Comparison of ENCODE assay signal across 1 cellular context in the genomic region with DNA sequence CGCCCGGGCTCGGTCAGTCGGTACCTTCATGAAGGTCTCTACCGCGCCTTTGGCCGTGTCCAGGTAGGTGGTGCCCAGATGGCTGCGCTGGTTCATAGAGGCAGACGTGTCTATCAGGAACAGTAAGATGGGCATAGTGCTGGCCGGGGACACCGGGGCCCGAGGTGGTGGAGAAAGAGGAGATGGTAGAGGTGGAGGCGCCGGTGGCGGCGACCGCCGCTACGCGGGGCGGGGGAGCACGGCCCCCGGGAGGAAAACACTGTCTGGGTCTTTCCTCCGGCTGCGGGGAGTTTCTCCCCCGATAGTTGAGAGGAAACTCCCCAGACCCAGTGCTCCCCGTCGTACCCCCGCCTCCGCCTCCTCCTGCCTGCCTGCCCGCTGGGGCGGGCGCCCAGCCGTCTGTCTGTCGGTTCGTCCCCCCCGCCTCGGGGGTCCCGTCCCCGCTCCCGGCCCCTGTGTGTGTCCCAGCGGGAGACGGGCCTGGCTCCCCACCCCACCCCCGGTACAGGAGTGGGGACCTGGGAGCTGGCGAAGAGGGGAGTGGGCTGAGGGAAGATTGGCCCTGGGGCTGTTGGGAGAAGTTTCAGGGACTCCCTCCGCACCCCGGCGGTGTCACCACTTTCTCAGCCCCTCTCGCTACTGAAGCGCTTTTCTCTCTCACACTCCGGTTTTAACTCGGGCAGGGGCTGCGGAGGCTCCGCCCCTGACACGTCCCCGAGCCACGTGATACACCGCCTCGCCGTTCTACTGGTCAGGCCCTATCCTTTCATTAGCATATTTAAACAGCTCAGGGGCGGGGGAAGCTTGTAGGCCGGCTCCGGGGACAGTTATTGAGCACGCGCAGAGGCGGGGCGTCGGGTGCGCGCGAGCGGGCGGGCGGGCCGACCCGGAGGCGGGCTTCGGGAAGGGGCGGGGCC.
A peak's percentile ranks its signal among the peaks of the same experiment; 100 is the strongest.
TF ChIP-seq lines count a peak whose summit lies in the region.

A gene with protein sequence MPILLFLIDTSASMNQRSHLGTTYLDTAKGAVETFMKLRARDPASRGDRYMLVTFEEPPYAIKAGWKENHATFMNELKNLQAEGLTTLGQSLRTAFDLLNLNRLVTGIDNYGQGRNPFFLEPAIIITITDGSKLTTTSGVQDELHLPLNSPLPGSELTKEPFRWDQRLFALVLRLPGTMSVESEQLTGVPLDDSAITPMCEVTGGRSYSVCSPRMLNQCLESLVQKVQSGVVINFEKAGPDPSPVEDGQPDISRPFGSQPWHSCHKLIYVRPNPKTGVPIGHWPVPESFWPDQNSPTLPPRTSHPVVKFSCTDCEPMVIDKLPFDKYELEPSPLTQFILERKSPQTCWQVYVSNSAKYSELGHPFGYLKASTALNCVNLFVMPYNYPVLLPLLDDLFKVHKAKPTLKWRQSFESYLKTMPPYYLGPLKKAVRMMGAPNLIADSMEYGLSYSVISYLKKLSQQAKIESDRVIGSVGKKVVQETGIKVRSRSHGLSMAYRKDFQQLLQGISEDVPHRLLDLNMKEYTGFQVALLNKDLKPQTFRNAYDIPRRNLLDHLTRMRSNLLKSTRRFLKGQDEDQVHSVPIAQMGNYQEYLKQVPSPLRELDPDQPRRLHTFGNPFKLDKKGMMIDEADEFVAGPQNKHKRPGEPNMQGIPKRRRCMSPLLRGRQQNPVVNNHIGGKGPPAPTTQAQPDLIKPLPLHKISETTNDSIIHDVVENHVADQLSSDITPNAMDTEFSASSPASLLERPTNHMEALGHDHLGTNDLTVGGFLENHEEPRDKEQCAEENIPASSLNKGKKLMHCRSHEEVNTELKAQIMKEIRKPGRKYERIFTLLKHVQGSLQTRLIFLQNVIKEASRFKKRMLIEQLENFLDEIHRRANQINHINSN (minus strand): TSS at position 646 of the 917 bp plus-strand sequence. CDS start 511 bp downstream, at position 135.

TF ChIP-seq in HepG2, 621 proteins besides CTCF, POLR2A, EP300 and RAD21 (continued from another document and continues in another):
- TF ChIP-seq HDAC1 (CRISPR knock-in tag; IDR thresholded peaks at IDR 0.05) (peak; percentile 47), ZKSCAN8 (CRISPR knock-in tag; IDR thresholded peaks at IDR 0.05; ENCODE audit: borderline replicate concordance) (no peak), SMC3 (IDR thresholded peaks at IDR 0.05; ENCODE audit: low read length) (peak; percentile 7; the same call in 1 of the 2 replicates), ZNF333 (CRISPR knock-in tag; IDR thresholded peaks at IDR 0.05; ENCODE audit: borderline replicate concordance) (0 out of 2 replicates have a peak, but pooled peaks have one; percentile 52), ZNF790 (CRISPR knock-in tag; IDR thresholded peaks at IDR 0.05; ENCODE audit: borderline replicate concordance) (no peak), TBL1XR1 (IDR thresholded peaks at IDR 0.05; ENCODE audit: borderline replicate concordance, low read length, partially characterized antibody) (peak; percentile 63), ERF (CRISPR knock-in tag; IDR thresholded peaks at IDR 0.05) (peak; percentile 69; the same call in 1 of the 2 replicates), SPEN (CRISPR knock-in tag; IDR thresholded peaks at IDR 0.05; ENCODE audit: low read depth) (peak; percentile 22; the same call in 1 of the 2 replicates), ISL2 (CRISPR knock-in tag; IDR thresholded peaks at IDR 0.05) (peak; percentile 59), DMAP1 (CRISPR knock-in tag; IDR thresholded peaks at IDR 0.05) (peak; percentile 2; the same call in 1 of the 2 replicates), POLR2AphosphoS5 (IDR thresholded peaks at IDR 0.05; ENCODE audit: low read depth, low read length) (peak; percentile 99), ZSCAN25 (CRISPR knock-in tag; IDR thresholded peaks at IDR 0.05) (0 out of 2 replicates have a peak, but pooled peaks have one; percentile 28), ZNF263 (CRISPR knock-in tag; IDR thresholded peaks at IDR 0.05) (0 out of 2 replicates have a peak, but pooled peaks have one; percentile 34), AGO1 (IDR thresholded peaks at IDR 0.05; ENCODE audit: low read depth, low read length, poor library complexity, severe bottlenecking) (no peak), ZNF260 (CRISPR knock-in tag; IDR thresholded peaks at IDR 0.05; ENCODE audit: borderline replicate concordance, low read depth) (no peak), FOSL2 (CRISPR knock-in tag; IDR thresholded peaks at IDR 0.05) (peak; percentile 48; the same call in 1 of the 2 replicates), SNAI1 (CRISPR knock-in tag; IDR thresholded peaks at IDR 0.05; ENCODE audit: borderline replicate concordance) (peak; percentile 34; the same call in 1 of the 2 replicates), PHF8 (CRISPR knock-in tag; IDR thresholded peaks at IDR 0.05) (peak; percentile 62), CENPT (CRISPR knock-in tag; IDR thresholded peaks at IDR 0.05; ENCODE audit: low read depth) (no peak), ZBTB7A (CRISPR knock-in tag; IDR thresholded peaks at IDR 0.05) (no peak), FOXA1 (IDR thresholded peaks at IDR 0.05) (no peak), FOXA1 (CRISPR knock-in tag; IDR thresholded peaks at IDR 0.05) (peak; percentile 39), HDAC6 (IDR thresholded peaks at IDR 0.05; ENCODE audit: low read depth, low read length) (0 out of 2 replicates have a peak, but pooled peaks have one; percentile 79), NKX3-1 (CRISPR knock-in tag; IDR thresholded peaks at IDR 0.05) (peak; percentile 66), ZNF12 (CRISPR knock-in tag; IDR thresholded peaks at IDR 0.05) (peak; percentile 28; the same call in 1 of the 2 replicates), ZNF749 (CRISPR knock-in tag; IDR thresholded peaks at IDR 0.05; ENCODE audit: borderline replicate concordance) (no peak), PPARG (CRISPR knock-in tag; conservative IDR thresholded peaks at IDR 0.05) (peak; percentile 64), PHF20 (CRISPR knock-in tag; IDR thresholded peaks at IDR 0.05) (no peak), MAZ (IDR thresholded peaks at IDR 0.05; ENCODE audit: borderline replicate concordance, low read depth, low read length) (peak; percentile 10; the same call in 1 of the 2 replicates), MAZ (CRISPR knock-in tag; IDR thresholded peaks at IDR 0.05; ENCODE audit: low read depth) (peak; percentile 59; the same call in 1 of the 2 replicates), TBX2 (CRISPR knock-in tag; IDR thresholded peaks at IDR 0.05; ENCODE audit: borderline replicate concordance) (peak; percentile 77), ZNF556 (CRISPR knock-in tag; IDR thresholded peaks at IDR 0.05; ENCODE audit: borderline replicate concordance) (peak; percentile 38; the same call in 1 of the 2 replicates), U2AF1 (optimal IDR thresholded peaks at IDR 0.05; ENCODE audit: low read depth, low read length) (no peak), NRL (CRISPR knock-in tag; IDR thresholded peaks at IDR 0.05; ENCODE audit: borderline replicate concordance) (peak; percentile 24; the same call in 1 of the 2 replicates), BORCS8-MEF2B (CRISPR knock-in tag; IDR thresholded peaks at IDR 0.05) (peak; percentile 58), SRSF1 (optimal IDR thresholded peaks at IDR 0.05; ENCODE audit: low read depth, low read length) (peak; percentile 70), ZNF768 (CRISPR knock-in tag; IDR thresholded peaks at IDR 0.05) (peak; percentile 58), ZNF17 (CRISPR knock-in tag; IDR thresholded peaks at IDR 0.05) (no peak), RELA (CRISPR knock-in tag; IDR thresholded peaks at IDR 0.05) (no peak), ONECUT2 (CRISPR knock-in tag; IDR thresholded peaks at IDR 0.05) (no peak), ASH2L (IDR thresholded peaks at IDR 0.05; ENCODE audit: insufficient read length, low read depth, low read length) (peak; percentile 4), AHR (CRISPR knock-in tag; IDR thresholded peaks at IDR 0.05) (no peak)
- TF ChIP-seq, protein P1, sequence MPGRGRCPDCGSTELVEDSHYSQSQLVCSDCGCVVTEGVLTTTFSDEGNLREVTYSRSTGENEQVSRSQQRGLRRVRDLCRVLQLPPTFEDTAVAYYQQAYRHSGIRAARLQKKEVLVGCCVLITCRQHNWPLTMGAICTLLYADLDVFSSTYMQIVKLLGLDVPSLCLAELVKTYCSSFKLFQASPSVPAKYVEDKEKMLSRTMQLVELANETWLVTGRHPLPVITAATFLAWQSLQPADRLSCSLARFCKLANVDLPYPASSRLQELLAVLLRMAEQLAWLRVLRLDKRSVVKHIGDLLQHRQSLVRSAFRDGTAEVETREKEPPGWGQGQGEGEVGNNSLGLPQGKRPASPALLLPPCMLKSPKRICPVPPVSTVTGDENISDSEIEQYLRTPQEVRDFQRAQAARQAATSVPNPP (CRISPR knock-in tag; IDR thresholded peaks at IDR 0.05), result no peak
- TF ChIP-seq, protein P2, sequence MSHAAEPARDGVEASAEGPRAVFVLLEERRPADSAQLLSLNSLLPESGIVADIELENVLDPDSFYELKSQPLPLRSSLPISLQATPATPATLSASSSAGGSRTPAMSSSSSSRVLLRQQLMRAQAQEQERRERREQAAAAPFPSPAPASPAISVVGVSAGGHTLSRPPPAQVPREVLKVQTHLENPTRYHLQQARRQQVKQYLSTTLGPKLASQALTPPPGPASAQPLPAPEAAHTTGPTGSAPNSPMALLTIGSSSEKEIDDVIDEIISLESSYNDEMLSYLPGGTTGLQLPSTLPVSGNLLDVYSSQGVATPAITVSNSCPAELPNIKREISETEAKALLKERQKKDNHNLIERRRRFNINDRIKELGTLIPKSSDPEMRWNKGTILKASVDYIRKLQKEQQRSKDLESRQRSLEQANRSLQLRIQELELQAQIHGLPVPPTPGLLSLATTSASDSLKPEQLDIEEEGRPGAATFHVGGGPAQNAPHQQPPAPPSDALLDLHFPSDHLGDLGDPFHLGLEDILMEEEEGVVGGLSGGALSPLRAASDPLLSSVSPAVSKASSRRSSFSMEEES (CRISPR knock-in tag; IDR thresholded peaks at IDR 0.05), result peak; percentile 57; the same call in 1 of the 2 replicates
- TF ChIP-seq, protein P3, sequence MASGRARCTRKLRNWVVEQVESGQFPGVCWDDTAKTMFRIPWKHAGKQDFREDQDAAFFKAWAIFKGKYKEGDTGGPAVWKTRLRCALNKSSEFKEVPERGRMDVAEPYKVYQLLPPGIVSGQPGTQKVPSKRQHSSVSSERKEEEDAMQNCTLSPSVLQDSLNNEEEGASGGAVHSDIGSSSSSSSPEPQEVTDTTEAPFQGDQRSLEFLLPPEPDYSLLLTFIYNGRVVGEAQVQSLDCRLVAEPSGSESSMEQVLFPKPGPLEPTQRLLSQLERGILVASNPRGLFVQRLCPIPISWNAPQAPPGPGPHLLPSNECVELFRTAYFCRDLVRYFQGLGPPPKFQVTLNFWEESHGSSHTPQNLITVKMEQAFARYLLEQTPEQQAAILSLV (CRISPR knock-in tag; IDR thresholded peaks at IDR 0.05; ENCODE audit: borderline replicate concordance), result 0 out of 2 replicates have a peak, but pooled peaks have one; percentile 31
- TF ChIP-seq, protein P4, sequence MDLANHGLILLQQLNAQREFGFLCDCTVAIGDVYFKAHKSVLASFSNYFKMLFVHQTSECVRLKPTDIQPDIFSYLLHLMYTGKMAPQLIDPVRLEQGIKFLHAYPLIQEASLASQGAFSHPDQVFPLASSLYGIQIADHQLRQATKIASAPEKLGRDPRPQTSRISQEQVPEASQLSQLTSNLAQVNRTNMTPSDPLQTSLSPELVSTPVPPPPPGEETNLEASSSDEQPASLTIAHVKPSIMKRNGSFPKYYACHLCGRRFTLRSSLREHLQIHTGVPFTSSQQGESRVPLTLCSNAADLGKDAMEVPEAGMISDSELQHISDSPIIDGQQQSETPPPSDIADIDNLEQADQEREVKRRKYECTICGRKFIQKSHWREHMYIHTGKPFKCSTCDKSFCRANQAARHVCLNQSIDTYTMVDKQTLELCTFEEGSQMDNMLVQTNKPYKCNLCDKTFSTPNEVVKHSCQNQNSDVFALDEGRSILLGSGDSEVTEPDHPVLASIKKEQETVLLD (CRISPR knock-in tag; IDR thresholded peaks at IDR 0.05; ENCODE audit: low read depth), result peak; percentile 58; the same call in 1 of the 2 replicates
- TF ChIP-seq, protein P5, sequence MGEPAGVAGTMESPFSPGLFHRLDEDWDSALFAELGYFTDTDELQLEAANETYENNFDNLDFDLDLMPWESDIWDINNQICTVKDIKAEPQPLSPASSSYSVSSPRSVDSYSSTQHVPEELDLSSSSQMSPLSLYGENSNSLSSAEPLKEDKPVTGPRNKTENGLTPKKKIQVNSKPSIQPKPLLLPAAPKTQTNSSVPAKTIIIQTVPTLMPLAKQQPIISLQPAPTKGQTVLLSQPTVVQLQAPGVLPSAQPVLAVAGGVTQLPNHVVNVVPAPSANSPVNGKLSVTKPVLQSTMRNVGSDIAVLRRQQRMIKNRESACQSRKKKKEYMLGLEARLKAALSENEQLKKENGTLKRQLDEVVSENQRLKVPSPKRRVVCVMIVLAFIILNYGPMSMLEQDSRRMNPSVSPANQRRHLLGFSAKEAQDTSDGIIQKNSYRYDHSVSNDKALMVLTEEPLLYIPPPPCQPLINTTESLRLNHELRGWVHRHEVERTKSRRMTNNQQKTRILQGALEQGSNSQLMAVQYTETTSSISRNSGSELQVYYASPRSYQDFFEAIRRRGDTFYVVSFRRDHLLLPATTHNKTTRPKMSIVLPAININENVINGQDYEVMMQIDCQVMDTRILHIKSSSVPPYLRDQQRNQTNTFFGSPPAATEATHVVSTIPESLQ (CRISPR knock-in tag; conservative IDR thresholded peaks at IDR 0.05), result no peak
- TF ChIP-seq, protein P6, sequence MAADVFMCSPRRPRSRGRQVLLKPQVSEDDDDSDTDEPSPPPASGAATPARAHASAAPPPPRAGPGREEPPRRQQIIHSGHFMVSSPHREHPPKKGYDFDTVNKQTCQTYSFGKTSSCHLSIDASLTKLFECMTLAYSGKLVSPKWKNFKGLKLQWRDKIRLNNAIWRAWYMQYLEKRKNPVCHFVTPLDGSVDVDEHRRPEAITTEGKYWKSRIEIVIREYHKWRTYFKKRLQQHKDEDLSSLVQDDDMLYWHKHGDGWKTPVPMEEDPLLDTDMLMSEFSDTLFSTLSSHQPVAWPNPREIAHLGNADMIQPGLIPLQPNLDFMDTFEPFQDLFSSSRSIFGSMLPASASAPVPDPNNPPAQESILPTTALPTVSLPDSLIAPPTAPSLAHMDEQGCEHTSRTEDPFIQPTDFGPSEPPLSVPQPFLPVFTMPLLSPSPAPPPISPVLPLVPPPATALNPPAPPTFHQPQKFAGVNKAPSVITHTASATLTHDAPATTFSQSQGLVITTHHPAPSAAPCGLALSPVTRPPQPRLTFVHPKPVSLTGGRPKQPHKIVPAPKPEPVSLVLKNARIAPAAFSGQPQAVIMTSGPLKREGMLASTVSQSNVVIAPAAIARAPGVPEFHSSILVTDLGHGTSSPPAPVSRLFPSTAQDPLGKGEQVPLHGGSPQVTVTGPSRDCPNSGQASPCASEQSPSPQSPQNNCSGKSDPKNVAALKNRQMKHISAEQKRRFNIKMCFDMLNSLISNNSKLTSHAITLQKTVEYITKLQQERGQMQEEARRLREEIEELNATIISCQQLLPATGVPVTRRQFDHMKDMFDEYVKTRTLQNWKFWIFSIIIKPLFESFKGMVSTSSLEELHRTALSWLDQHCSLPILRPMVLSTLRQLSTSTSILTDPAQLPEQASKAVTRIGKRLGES (CRISPR knock-in tag; IDR thresholded peaks at IDR 0.05; ENCODE audit: borderline replicate concordance), result peak; percentile 74
- TF ChIP-seq, protein P7, sequence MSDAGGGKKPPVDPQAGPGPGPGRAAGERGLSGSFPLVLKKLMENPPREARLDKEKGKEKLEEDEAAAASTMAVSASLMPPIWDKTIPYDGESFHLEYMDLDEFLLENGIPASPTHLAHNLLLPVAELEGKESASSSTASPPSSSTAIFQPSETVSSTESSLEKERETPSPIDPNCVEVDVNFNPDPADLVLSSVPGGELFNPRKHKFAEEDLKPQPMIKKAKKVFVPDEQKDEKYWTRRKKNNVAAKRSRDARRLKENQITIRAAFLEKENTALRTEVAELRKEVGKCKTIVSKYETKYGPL (CRISPR knock-in tag; IDR thresholded peaks at IDR 0.05), result 0 out of 2 replicates have a peak, but pooled peaks have one; percentile 10
